In the genomic region with DNA sequence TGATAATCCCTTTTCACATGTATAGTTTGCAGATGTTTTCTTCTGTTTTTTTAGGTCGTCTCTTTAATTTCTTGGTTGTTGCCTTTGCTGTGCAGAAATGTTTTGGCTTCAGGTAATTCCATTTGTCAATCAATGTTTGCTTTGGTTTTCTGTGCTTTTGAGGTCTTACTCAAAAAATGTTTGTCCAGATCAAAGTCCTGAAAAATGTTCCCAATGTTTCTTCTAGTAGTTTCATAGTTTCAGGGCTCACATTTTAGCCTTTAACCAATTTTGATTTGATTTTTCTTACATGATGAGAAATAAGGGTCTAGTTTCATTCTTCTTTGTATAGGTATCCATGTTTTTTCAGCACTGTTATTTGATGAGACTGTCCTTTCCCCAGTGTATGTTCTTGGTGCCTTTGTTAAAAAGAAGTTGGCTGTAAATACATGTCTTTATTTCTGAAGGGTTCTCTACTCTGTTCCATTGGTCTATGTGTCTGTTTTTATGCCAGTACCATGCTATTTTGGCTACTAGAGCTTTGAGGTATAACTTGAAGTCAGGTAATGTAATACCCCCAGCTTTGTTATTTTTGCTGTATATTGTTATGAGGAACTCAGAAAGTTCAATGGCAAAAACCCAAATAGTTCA, we compare ENCODE assay signal across 8 cellular contexts.
"Had no signal": no experiment of that assay in that cellular context is flagged by ENCODE, and none has a peak within 500 bp of the region (broad histone marks: within the 10 kb centered on the region; RNA-seq: fewer than 3 reads in every experiment).

No MANE protein-coding gene starts in this region.

- H3K4me3 ChIP-seq: GM12878 had no signal

- DNase-seq: GDM1, GF-D8 had no signal

- ATAC-seq: GM12878 had no signal

- FAIRE-seq: G401.6, GM12878, GM12891, GM12892, GM18507, GM19239 had no signal
